In the genomic region with DNA sequence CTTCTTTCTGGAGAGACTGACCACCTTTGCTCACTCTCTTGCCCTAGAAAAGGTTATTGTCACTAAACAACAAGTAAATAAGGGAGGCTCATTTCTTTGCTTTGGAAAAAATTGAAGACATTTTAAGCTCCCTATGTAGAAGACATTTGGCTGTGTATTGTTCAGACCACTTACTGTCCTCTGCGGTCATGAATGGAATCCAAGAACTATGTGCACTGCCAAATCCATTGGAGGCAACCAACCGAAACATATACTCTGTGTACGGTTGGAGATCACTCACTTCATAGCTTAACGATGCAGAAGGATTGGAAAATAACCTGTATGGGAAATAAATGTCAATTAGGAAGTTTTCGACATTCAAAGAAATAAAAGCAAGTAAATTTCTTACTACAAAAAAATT, we compare ENCODE assay signal across 19 cellular contexts.
"Had no signal": no experiment of that assay in that cellular context is flagged by ENCODE, and none has a peak within 500 bp of the region (broad histone marks: within the 10 kb centered on the region; RNA-seq: fewer than 3 reads in every experiment).

No MANE protein-coding gene starts in this region.

- H3K36me3 ChIP-seq: heart left ventricle, ovary, sigmoid colon, upper lobe of left lung had no signal

- H3K9me3 Mint-ChIP-seq: activated CD4-positive, alpha-beta T cell treated with anti-CD3 and anti-CD28 coated beads, Interleukin-2, amount 10 ng/mL, durations not matched to agents 7 days and 5 days; activated naive CD8-positive, alpha-beta T cell treated with anti-CD3 and anti-CD28 coated beads, Interleukin-2, amount 10 ng/mL, durations not matched to agents 7 days and 5 days; dendritic cell treated with granulocyte-macrophage colony-stimulating factor and Interleukin-4, amounts not matched to agents 40 ng/mL and 50 ng/mL, for 4 days; neural crest cell; T-helper 2 cell treated with Interferon-gamma antibody and Interleukin-4, amounts not matched to agents 5 μg/mL and 100 μg/mL, for 36 hours had no signal

- H3K4me3 ChIP-seq: heart left ventricle, ovary, sigmoid colon, upper lobe of left lung had no signal

- H3K27ac Mint-ChIP-seq: activated CD4-positive, alpha-beta T cell treated with anti-CD3 and anti-CD28 coated beads, Interleukin-2, amount 10 ng/mL, durations not matched to agents 7 days and 5 days; activated naive CD8-positive, alpha-beta T cell treated with anti-CD3 and anti-CD28 coated beads, Interleukin-2, amount 10 ng/mL, durations not matched to agents 7 days and 5 days; dendritic cell treated with granulocyte-macrophage colony-stimulating factor and Interleukin-4, amounts not matched to agents 40 ng/mL and 50 ng/mL, for 4 days; immature natural killer cell; stimulated activated naive CD8-positive, alpha-beta T cell treated with anti-CD3 and anti-CD28 coated beads, Interleukin-15, amount 100 ng/mL, for 72 hours; T-helper 2 cell treated with Interferon-gamma antibody and Interleukin-4, amounts not matched to agents 5 μg/mL and 100 μg/mL, for 36 hours had no signal

- H3K4me1 Mint-ChIP-seq: activated CD4-positive, alpha-beta T cell treated with anti-CD3 and anti-CD28 coated beads, Interleukin-2, amount 10 ng/mL, durations not matched to agents 7 days and 5 days; activated naive CD8-positive, alpha-beta T cell treated with anti-CD3 and anti-CD28 coated beads, Interleukin-2, amount 10 ng/mL, durations not matched to agents 7 days and 5 days; immature natural killer cell; neural crest cell; stimulated activated naive CD8-positive, alpha-beta T cell treated with anti-CD3 and anti-CD28 coated beads, Interleukin-15, amount 100 ng/mL, for 72 hours had no signal

- H3K27me3 Mint-ChIP-seq: activated CD4-positive, alpha-beta T cell treated with anti-CD3 and anti-CD28 coated beads, Interleukin-2, amount 10 ng/mL, durations not matched to agents 7 days and 5 days; activated naive CD8-positive, alpha-beta T cell treated with anti-CD3 and anti-CD28 coated beads, Interleukin-2, amount 10 ng/mL, durations not matched to agents 7 days and 5 days; dendritic cell treated with granulocyte-macrophage colony-stimulating factor and Interleukin-4, amounts not matched to agents 40 ng/mL and 50 ng/mL, for 4 days; stimulated activated naive CD8-positive, alpha-beta T cell treated with anti-CD3 and anti-CD28 coated beads, Interleukin-15, amount 100 ng/mL, for 72 hours had no signal

- H3K27ac ChIP-seq: heart left ventricle, ovary, sigmoid colon, upper lobe of left lung had no signal

- H3K4me1 ChIP-seq: heart left ventricle, sigmoid colon, upper lobe of left lung had no signal

- H3K9me3 ChIP-seq: heart left ventricle, ovary, sigmoid colon, upper lobe of left lung had no signal

- H3K27me3 ChIP-seq: heart left ventricle, ovary, sigmoid colon, upper lobe of left lung had no signal

- DNase-seq: activated CD4-positive, alpha-beta T cell treated with anti-CD3 and anti-CD28 coated beads, Interleukin-2, amount 10 ng/mL, durations not matched to agents 7 days and 5 days; activated CD4-positive, CD25-positive, alpha-beta regulatory T cell; activated CD8-positive, alpha-beta memory T cell treated with anti-CD3 and anti-CD28 coated beads for 24 hours; activated naive CD4-positive, alpha-beta T cell; activated naive CD8-positive, alpha-beta T cell treated with anti-CD3 and anti-CD28 coated beads, Interleukin-2, amount 10 ng/mL, durations not matched to agents 7 days and 5 days; cerebellar nuclear complex; effector memory CD4-positive, alpha-beta T cell; foreskin melanocyte; heart left ventricle; immature natural killer cell; ovary; sigmoid colon; stimulated activated CD4-positive, alpha-beta T cell treated with anti-CD3 and anti-CD28 coated beads, Interleukin-1b, Interleukin-23, amount 100 ng/mL, for 48 hours; stimulated activated naive CD8-positive, alpha-beta T cell treated with anti-CD3 and anti-CD28 coated beads, Interleukin-15, amount 100 ng/mL, for 72 hours; upper lobe of left lung had no signal

- H3K36me3 Mint-ChIP-seq: activated naive CD8-positive, alpha-beta T cell treated with anti-CD3 and anti-CD28 coated beads, Interleukin-2, amount 10 ng/mL, durations not matched to agents 7 days and 5 days; immature natural killer cell had no signal

- H3K4me3 Mint-ChIP-seq: activated CD4-positive, alpha-beta T cell treated with anti-CD3 and anti-CD28 coated beads, Interleukin-2, amount 10 ng/mL, durations not matched to agents 7 days and 5 days; activated naive CD8-positive, alpha-beta T cell treated with anti-CD3 and anti-CD28 coated beads, Interleukin-2, amount 10 ng/mL, durations not matched to agents 7 days and 5 days; dendritic cell treated with granulocyte-macrophage colony-stimulating factor and Interleukin-4, amounts not matched to agents 40 ng/mL and 50 ng/mL, for 4 days; immature natural killer cell; neural crest cell; stimulated activated naive CD8-positive, alpha-beta T cell treated with anti-CD3 and anti-CD28 coated beads, Interleukin-15, amount 100 ng/mL, for 72 hours; T-helper 2 cell treated with Interferon-gamma antibody and Interleukin-4, amounts not matched to agents 5 μg/mL and 100 μg/mL, for 36 hours had no signal

- ATAC-seq: heart left ventricle; left lobe of liver; stimulated activated naive CD8-positive, alpha-beta T cell treated with anti-CD3 and anti-CD28 coated beads, Interleukin-15, amount 100 ng/mL, for 72 hours had no signal
